Comparison of ENCODE assay signal across 11 cellular contexts in genomic region chr7:142785841-142786250, GRCh38. TPM values are rescaled to one million over a fixed set of nuclear protein-coding genes. Genes with fewer than 3 reads are reported as not detected.
A peak's percentile ranks its signal among the peaks of the same experiment; 100 is the strongest.
DNase-seq lines count a peak whose midpoint lies in the region.
"Had no signal": no experiment of that assay in that cellular context is flagged by ENCODE, and none has a peak within 500 bp of the region (broad histone marks: within the 10 kb centered on the region; RNA-seq: fewer than 3 reads in every experiment).

No MANE protein-coding gene starts in this region.

- H3K27me3 ChIP-seq in thymus (ENCODE audit: control insufficient read depth, insufficient read depth) (no peaks in the 10 kb centered on the region), trophoblast cell (ENCODE audit: insufficient read depth, low read length) (no peaks in the 10 kb centered on the region)

- no peak overlapping the region for H2AK5ac ChIP-seq in trophoblast cell (ENCODE audit: low read length)

- H2AFZ ChIP-seq in trophoblast cell (ENCODE audit: insufficient read depth, low read length, poor library complexity), result no peak overlapping the region

- H3K4me2 ChIP-seq in trophoblast cell (ENCODE audit: low read length), result no peak overlapping the region

- H3K14ac ChIP-seq in trophoblast cell (ENCODE audit: low read length), result no peak overlapping the region

- H3K4ac ChIP-seq in trophoblast cell (ENCODE audit: low read depth, low read length), result no peak overlapping the region

- H3K4me1 ChIP-seq in thymus (ENCODE audit: control insufficient read depth, insufficient read depth, low read length) (no peaks in the 10 kb centered on the region), trophoblast cell (ENCODE audit: control insufficient read depth in 1 of 2, insufficient read depth in 2 of 2, low read length in 2 of 2) (no peaks in the 10 kb centered on the region)

- no peak overlapping the region for H2BK12ac ChIP-seq in trophoblast cell (ENCODE audit: low read length)

- H2BK120ac ChIP-seq in trophoblast cell (ENCODE audit: insufficient read depth, low read length, poor library complexity), result no peak overlapping the region

- no peak overlapping the region for H3K18ac ChIP-seq in trophoblast cell (ENCODE audit: low read length)

- no peak overlapping the region for H4K12ac ChIP-seq in trophoblast cell (ENCODE audit: low read depth, low read length)

- no peak overlapping the region for H4K8ac ChIP-seq in trophoblast cell (ENCODE audit: low read depth, low read length)

- H3K9ac ChIP-seq in trophoblast cell (ENCODE audit: low read length), result no peak overlapping the region

- H4K91ac ChIP-seq in trophoblast cell (ENCODE audit: low read depth, low read length), result no peak overlapping the region

- H3K23ac ChIP-seq in trophoblast cell (ENCODE audit: low read length), result no peak overlapping the region

- WGBS in thymus, result 14% methylated on average over 8 of the region's 8 CpGs
- WGBS in trophoblast cell (ENCODE audit: extremely low coverage, insufficient coverage, insufficient read length), result no CpG with 5 or more reads among the region's 8 CpGs

- no peaks in the 10 kb centered on the region for H3K79me1 ChIP-seq in trophoblast cell (ENCODE audit: low read length)

- DNase-seq in activated CD4-positive, CD25-positive, alpha-beta regulatory T cell (lab: John Stamatoyannopoulos, UW), result peak; percentile 28 to 68 (median 44)
- no peak for DNase-seq in activated CD4-positive, CD25-positive, alpha-beta regulatory T cell treated with anti-CD3 and anti-CD28 coated beads, Interleukin-2, amount 50 U/mL, for 72 hours
- peak; percentile 66 for DNase-seq in activated T-helper 9 cell treated with anti-CD3 and anti-CD28 coated beads, Interleukin-2, amount 50 U/mL, for 16 hours (ENCODE audit: low read depth)
- peak; percentile 19 for DNase-seq in mucosa of gallbladder (ENCODE audit: low spot score)
- no peak for DNase-seq in trophoblast cell
- DNase-seq in DMS114 treated with DMSO at 0.1 percent for 48 hours (lab: John Stamatoyannopoulos, UW; ENCODE audit: unreplicated experiment), result no peak
- no peak for DNase-seq in Ammon's horn (ENCODE audit: low spot score)
- DNase-seq: dermis blood vessel endothelial cell had no signal

- H3K9me3 ChIP-seq in thymus (ENCODE audit: control insufficient read depth) (no peaks in the 10 kb centered on the region), trophoblast cell (ENCODE audit: insufficient read depth, low read depth, low read length) (no peaks in the 10 kb centered on the region)

- H2BK5ac ChIP-seq in trophoblast cell (ENCODE audit: low read depth, low read length, poor library complexity), result no peak overlapping the region

- H3K36me3 ChIP-seq in thymus (ENCODE audit: control insufficient read depth, insufficient read depth), result peaks cover 34% of the 10 kb centered on the region
- no peaks in the 10 kb centered on the region for H3K36me3 ChIP-seq in trophoblast cell (ENCODE audit: control insufficient read depth in 1 of 2, insufficient read depth in 2 of 2, low read length in 2 of 2)

- no peaks in the 10 kb centered on the region for H3K79me2 ChIP-seq in trophoblast cell (ENCODE audit: control insufficient read depth, insufficient read depth, low read length, poor library complexity)

- H3K4me3 ChIP-seq in thymus (ENCODE audit: low read length), result peak overlapping the region; percentile 48
- no peak overlapping the region for H3K4me3 ChIP-seq in trophoblast cell (ENCODE audit: low read depth, low read length)

- H3K27ac ChIP-seq in thymus (ENCODE audit: low read depth), result peak overlapping the region; percentile 90
- H3K27ac ChIP-seq in trophoblast cell (ENCODE audit: low read depth, low read length), result no peak overlapping the region

RNA-seq across cellular contexts. Expression of gene PRSS2, which starts 15.1 kb away (rescaled TPM):
- total RNA-seq in mucosa of gallbladder, result 94.5 TPM
- polyA plus RNA-seq in thymus, result 23.1 TPM
- not detected in 2 replicates for polyA plus RNA-seq in trophoblast cell (2013)
- total RNA-seq: dermis blood vessel endothelial cell, HT1080, skeletal muscle tissue had no signal

RNA-seq across cellular contexts. Expression of gene PRSS1, which starts 36.6 kb away (rescaled TPM):
- 30.7 TPM for total RNA-seq in mucosa of gallbladder
- 4.5 TPM for polyA plus RNA-seq in thymus
- 0.04 and 0.19 TPM in 2 replicates for polyA plus RNA-seq in trophoblast cell (2013)
- total RNA-seq: dermis blood vessel endothelial cell, HT1080, skeletal muscle tissue had no signal

Comparison
In these comparisons a context has a peak if more than half of its experiments do, and no peak if none do; other contexts are left out.
1. DNase-seq: peak in activated CD4-positive, CD25-positive, alpha-beta regulatory T cell (4 of 4), activated T-helper 9 cell treated with anti-CD3 and anti-CD28 coated beads, Interleukin-2, amount 50 U/mL, for 16 hours (single experiment) and mucosa of gallbladder (single experiment); none in activated CD4-positive, CD25-positive, alpha-beta regulatory T cell treated with anti-CD3 and anti-CD28 coated beads, Interleukin-2, amount 50 U/mL, for 72 hours (single experiment), trophoblast cell (0 of 2), DMS114 treated with DMSO at 0.1 percent for 48 hours (single experiment) and Ammon's horn (single experiment).